Comparison of ENCODE assay signal across 12 cellular contexts in the genomic region with DNA sequence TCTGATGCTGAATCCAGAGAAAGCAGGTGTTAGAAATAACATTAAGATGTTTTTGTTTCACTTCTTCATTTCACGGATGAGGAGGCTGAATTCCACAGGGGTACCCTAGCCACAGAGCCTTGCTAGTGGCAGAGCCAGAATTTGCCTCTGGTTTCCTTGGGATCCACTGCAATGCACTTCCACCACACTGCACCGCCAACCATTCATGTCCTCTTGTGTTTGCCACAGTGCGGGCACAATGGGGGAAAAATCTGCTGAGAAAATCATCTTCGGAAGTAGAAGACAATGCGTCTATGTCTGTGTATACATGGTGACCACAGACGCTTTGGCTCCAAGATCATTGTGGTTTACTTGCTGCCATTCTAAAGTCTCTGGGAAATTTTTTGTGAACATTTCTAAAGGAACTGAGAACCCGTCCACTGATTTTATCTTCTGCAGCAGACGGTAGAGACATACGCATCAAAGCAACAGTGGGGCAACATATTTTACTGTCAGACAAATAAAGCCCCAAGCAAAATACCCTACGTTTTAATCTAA. TPM values are rescaled to one million over a fixed set of nuclear protein-coding genes. Genes with fewer than 3 reads are reported as not detected.
DNase-seq lines count a peak whose midpoint lies in the region; ATAC-seq and TF ChIP-seq lines count a peak whose summit lies in the region.
"Had no signal": no experiment of that assay in that cellular context is flagged by ENCODE, and none has a peak within 500 bp of the region (broad histone marks: within the 10 kb centered on the region; RNA-seq: fewer than 3 reads in every experiment).

No MANE protein-coding gene starts in this region.

- H3K4me3 ChIP-seq in DND-41 (ENCODE audit: low read depth in 1 of 2, low read length in 2 of 2) (peak overlapping the region; percentile 6 to 55; a peak in 3 of 4 replicates), transverse colon (no peak overlapping the region)
- H3K4me3 ChIP-seq in effector memory CD4-positive, alpha-beta T cell (ENCODE audit: insufficient read depth, low read depth, low read length, poor library complexity, severe bottlenecking), result peak overlapping the region; percentile 41

- intact Hi-C loops in transverse colon (cut with DNase I; ENCODE audit: low total_unique reads), result no loop called here

- peaks cover 19% of the 10 kb centered on the region; the same call in 1 of the 2 replicates for H4K20me1 ChIP-seq in DND-41 (ENCODE audit: insufficient read depth, low read length)

- no peak for TF ChIP-seq POLR2A in transverse colon (IDR thresholded peaks at IDR 0.05)

- ATAC-seq in DND-41 (ENCODE audit: insufficient read depth, low read depth) (peak; percentile 88), HG02884 (IDR thresholded peaks at IDR 0.05; ENCODE audit: unreplicated experiment) (peak; percentile 68), GM21576 (IDR thresholded peaks at IDR 0.05; ENCODE audit: unreplicated experiment) (no peak)

- H3K4me1 ChIP-seq in DND-41 (ENCODE audit: insufficient read depth, low read length) (peaks cover 77% of the 10 kb centered on the region), transverse colon (no peaks in the 10 kb centered on the region)
- peaks cover 51% of the 10 kb centered on the region for H3K4me1 ChIP-seq in effector memory CD4-positive, alpha-beta T cell (ENCODE audit: control insufficient read depth, insufficient read depth, low read length, poor library complexity, severe bottlenecking)

- in situ Hi-C loops in transverse colon (cut with MboI; ENCODE audit: low pct_ligation_motif_present in 1 of 4, low pct_unique_long_range_greater_than_20kb in 1 of 4, low sequenced_read_pairs in 3 of 4), result no loop called here

- no peaks in the 10 kb centered on the region for H3K27me3 ChIP-seq in DND-41 (ENCODE audit: insufficient read depth, low read length, poor library complexity)
- H3K27me3 ChIP-seq in effector memory CD4-positive, alpha-beta T cell (replicated peaks; ENCODE audit: control insufficient read depth, insufficient read depth, low read length, poor library complexity, severe bottlenecking), result no peaks in the 10 kb centered on the region
- H3K27me3 ChIP-seq in transverse colon, result no peaks in the 10 kb centered on the region

- peak overlapping the region; percentile 48 for H3K9ac ChIP-seq in DND-41 (ENCODE audit: low read depth, low read length)

- H3K4me2 ChIP-seq in DND-41 (ENCODE audit: insufficient read depth, low read length), result peak overlapping the region; percentile 64

- peaks cover 89% of the 10 kb centered on the region for H3K79me2 ChIP-seq in DND-41 (ENCODE audit: insufficient read depth, low read length)

- H3K36me3 ChIP-seq in DND-41 (ENCODE audit: insufficient read depth, low read length) (peaks cover 24% of the 10 kb centered on the region), transverse colon (no peaks in the 10 kb centered on the region)
- H3K36me3 ChIP-seq in effector memory CD4-positive, alpha-beta T cell (ENCODE audit: control insufficient read depth, insufficient read depth, low read length), result peaks cover 20% of the 10 kb centered on the region

- WGBS in transverse colon (ENCODE audit: low coverage in 1 of 2), 2 donors, result 66 to 69% methylated on average over 6 to 10 of the region's 10 CpGs

- TF ChIP-seq EP300 in transverse colon (IDR thresholded peaks at IDR 0.05; ENCODE audit: low read depth), result no peak

- no peak for TF ChIP-seq CTCF in DND-41 (IDR thresholded peaks at IDR 0.05; ENCODE audit: borderline replicate concordance, extremely low read depth, low read length, poor library complexity, severe bottlenecking)
- no peak for TF ChIP-seq CTCF in transverse colon (IDR thresholded peaks at IDR 0.05)

- H3K27ac ChIP-seq in DND-41 (ENCODE audit: low read length) (peak overlapping the region; percentile 80), transverse colon (no peak overlapping the region)
- H3K27ac ChIP-seq in effector memory CD4-positive, alpha-beta T cell (ENCODE audit: insufficient read depth, low read length, poor library complexity, severe bottlenecking), result peak overlapping the region; percentile 85

- peak; percentile 83 for DNase-seq in DND-41
- DNase-seq in T-helper 22 cell (ENCODE audit: low read depth), result peak; percentile 72
- peak; percentile 50 to 70 (median 56) for DNase-seq in effector memory CD4-positive, alpha-beta T cell
- DNase-seq in ureter (ENCODE audit: low spot score), result no peak
- DNase-seq in NCI-H2227 (lab: John Stamatoyannopoulos, UW; ENCODE audit: unreplicated experiment), result no peak
- no peak for DNase-seq in transverse colon
- DNase-seq: foreskin melanocyte, mesendoderm, T1000 had no signal

- H2AFZ ChIP-seq in DND-41 (ENCODE audit: low read depth, low read length), result no peak overlapping the region

- H3K9me3 ChIP-seq in DND-41 (ENCODE audit: insufficient read depth, low read length, severe bottlenecking) (no peaks in the 10 kb centered on the region), transverse colon (no peaks in the 10 kb centered on the region)
- H3K9me3 ChIP-seq in effector memory CD4-positive, alpha-beta T cell (ENCODE audit: control insufficient read depth, low read length), result no peaks in the 10 kb centered on the region

RNA-seq across cellular contexts. Expression of gene ICOS, which starts 14.9 kb away (rescaled TPM):
- total RNA-seq in ureter (0.23 TPM), transverse colon (1 to 10 TPM in 1 of 4 donors, under 1 TPM in 2, not detected in 1; 0.41 to 1.3 (median 0.60) TPM)
- total RNA-seq: HT1080 had no signal

Comparison
In these comparisons a context has a peak if more than half of its experiments do, and no peak if none do; other contexts are left out.
1. DNase-seq: peak in DND-41 (single experiment), T-helper 22 cell (single experiment) and effector memory CD4-positive, alpha-beta T cell (3 of 3); none in ureter (single experiment), NCI-H2227 (single experiment) and transverse colon (single experiment).
2. H3K27ac ChIP-seq: peak in DND-41 (single experiment) and effector memory CD4-positive, alpha-beta T cell (single experiment); none in transverse colon (0 of 4).
3. H3K4me3 ChIP-seq: peak in DND-41 (2 of 2) and effector memory CD4-positive, alpha-beta T cell (single experiment); none in transverse colon (0 of 4).